9 cellular contexts compared by ENCODE assay signal in the genomic region with DNA sequence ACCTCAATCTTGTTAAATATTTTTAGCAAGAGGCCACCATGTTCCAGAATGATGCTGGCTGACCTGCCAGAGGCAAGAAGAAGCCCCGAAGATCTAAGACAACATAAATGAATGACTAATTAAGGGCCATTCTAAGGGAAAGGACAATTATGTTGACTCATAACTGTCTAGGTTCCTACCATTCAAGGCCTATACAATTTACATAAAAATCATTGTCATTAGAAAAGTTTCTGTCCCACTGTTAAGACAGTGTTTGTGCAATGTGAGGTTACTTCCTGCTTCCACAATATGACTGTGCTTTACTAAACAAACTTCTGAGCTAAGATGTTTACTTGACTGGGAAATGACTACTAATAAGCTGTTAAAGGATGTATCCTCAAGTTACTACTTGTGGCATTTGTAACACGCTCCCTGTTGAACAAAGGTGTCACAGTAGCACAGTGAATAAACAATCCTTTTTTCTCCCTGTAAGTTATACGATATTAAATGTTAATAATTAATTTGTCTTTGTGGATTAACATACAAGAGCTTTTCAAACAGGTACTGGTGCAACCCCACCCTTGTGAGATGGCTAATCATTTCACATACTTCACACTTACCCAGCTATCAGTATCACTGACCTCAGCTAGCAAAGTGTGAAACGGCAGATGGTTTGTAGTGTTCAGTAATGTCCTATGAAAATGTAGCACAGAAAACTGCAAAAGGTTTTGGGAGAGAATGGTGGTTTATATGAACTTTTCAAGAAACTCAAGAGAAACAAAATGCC.
DNase-seq lines count a peak whose midpoint lies in the region; ATAC-seq and TF ChIP-seq lines count a peak whose summit lies in the region.
"Had no signal": no experiment of that assay in that cellular context is flagged by ENCODE, and none has a peak within 500 bp of the region (broad histone marks: within the 10 kb centered on the region; RNA-seq: fewer than 3 reads in every experiment).

No MANE protein-coding gene starts in this region.

- no peak overlapping the region for H3K4me3 Mint-ChIP-seq in neural progenitor cell

- no peak overlapping the region for H3K4me3 ChIP-seq in SJSA1
- H3K4me3 ChIP-seq in neural progenitor cell = no peak overlapping the region
- no peak overlapping the region for H3K4me3 ChIP-seq in Peyer's patch
- H3K4me3 ChIP-seq in ovary = no peak overlapping the region
- H3K4me3 ChIP-seq in colonic mucosa = no peak overlapping the region

- H3K4me1 Mint-ChIP-seq in neural progenitor cell = peaks cover 42% of the 10 kb centered on the region

- WGBS in ovary, 3 donors = 85 to 89% (median 85%) methylated on average over 4 of the region's 4 CpGs

- H3K36me3 Mint-ChIP-seq in neural progenitor cell = peaks cover 4% of the 10 kb centered on the region

- H3K27ac ChIP-seq in SJSA1 (peak overlapping the region; percentile 58), neural progenitor cell (peak overlapping the region; percentile 14), Peyer's patch (peak overlapping the region in 1 of 4 donors; percentile 0), ovary (no peak overlapping the region), colonic mucosa (no peak overlapping the region)

- H3K9me3 ChIP-seq in SJSA1 (replicated peaks) (no peaks in the 10 kb centered on the region), neural progenitor cell (ENCODE audit: low read depth) (no peaks in the 10 kb centered on the region), Peyer's patch (no peaks in the 10 kb centered on the region), ovary (no peaks in the 10 kb centered on the region), colonic mucosa (no peaks in the 10 kb centered on the region)

- H3F3A ChIP-seq in neural progenitor cell (ENCODE audit: low read depth) = peaks cover 40% of the 10 kb centered on the region

- H3K36me3 ChIP-seq in SJSA1 = no peaks in the 10 kb centered on the region
- no peaks in the 10 kb centered on the region for H3K36me3 ChIP-seq in neural progenitor cell
- H3K36me3 ChIP-seq in Peyer's patch = no peaks in the 10 kb centered on the region
- H3K36me3 ChIP-seq in ovary = no peaks in the 10 kb centered on the region
- H3K36me3 ChIP-seq in colonic mucosa = no peaks in the 10 kb centered on the region

- H3K27me3 Mint-ChIP-seq in neural progenitor cell (ENCODE audit: insufficient read depth, low read depth) = no peaks in the 10 kb centered on the region

- H3K4me2 ChIP-seq in neural progenitor cell = no peak overlapping the region

- peaks cover 100% of the 10 kb centered on the region for H4K20me1 ChIP-seq in neural progenitor cell (ENCODE audit: low read depth)

- no peaks in the 10 kb centered on the region for H3K9me3 Mint-ChIP-seq in neural progenitor cell

- peak in 1 of 2 experiments; percentile 82 for DNase-seq in SJSA1 (ENCODE audit: low read depth in 1 of 2, low spot score in 2 of 2)
- no peak for DNase-seq in neural progenitor cell (ENCODE audit: low spot score)
- DNase-seq in SIG-M5 treated with dmso at 0.1 percent for 504 hours (lab: John Stamatoyannopoulos, UW; ENCODE audit: unreplicated experiment) = no peak
- DNase-seq in Peyer's patch = no peak
- no peak for DNase-seq in ovary
- DNase-seq in colonic mucosa = no peak
- DNase-seq: effector CD4-positive, alpha-beta T cell had no signal

- ATAC-seq in GM18909 (IDR thresholded peaks at IDR 0.05; ENCODE audit: poor library complexity, unreplicated experiment) (peak; percentile 73), HG02852 (IDR thresholded peaks at IDR 0.05; ENCODE audit: unreplicated experiment) (peak; percentile 48)

- no peak overlapping the region for H2AFZ ChIP-seq in neural progenitor cell (replicated peaks)

- TF ChIP-seq POLR2A in Peyer's patch (IDR thresholded peaks at IDR 0.05) (no peak), ovary (IDR thresholded peaks at IDR 0.05) (no peak)

- intact Hi-C loops in ovary (cut with DNase I) (no loop called here), colonic mucosa (cut with DNase I) (no loop called here)

- TF ChIP-seq CTCF in neural progenitor cell (IDR thresholded peaks at IDR 0.05) = no peak
- TF ChIP-seq CTCF in Peyer's patch (IDR thresholded peaks at IDR 0.05) = no peak
- no peak for TF ChIP-seq CTCF in ovary (IDR thresholded peaks at IDR 0.05)
- TF ChIP-seq CTCF in colonic mucosa (IDR thresholded peaks at IDR 0.05) = no peak

- no peaks in the 10 kb centered on the region for H3K27me3 ChIP-seq in SJSA1 (replicated peaks)
- no peaks in the 10 kb centered on the region for H3K27me3 ChIP-seq in neural progenitor cell
- no peaks in the 10 kb centered on the region for H3K27me3 ChIP-seq in Peyer's patch
- no peaks in the 10 kb centered on the region for H3K27me3 ChIP-seq in ovary
- no peaks in the 10 kb centered on the region for H3K27me3 ChIP-seq in colonic mucosa

- H3K4me1 ChIP-seq in SJSA1 (replicated peaks) = peaks cover 30% of the 10 kb centered on the region
- H3K4me1 ChIP-seq in neural progenitor cell = peaks cover 76% of the 10 kb centered on the region
- H3K4me1 ChIP-seq in Peyer's patch = peaks cover 0 to 9% (median 0%) of the 10 kb centered on the region in 4 donors
- no peaks in the 10 kb centered on the region for H3K4me1 ChIP-seq in ovary (ENCODE audit: insufficient read depth)
- H3K4me1 ChIP-seq in colonic mucosa = peaks cover 7% of the 10 kb centered on the region

- H3K9ac ChIP-seq in neural progenitor cell (no peak overlapping the region), colonic mucosa (ENCODE audit: low read depth in 2 of 2, low read length in 2 of 2) (no peak overlapping the region)

- peaks cover 99% of the 10 kb centered on the region for H3K79me2 ChIP-seq in neural progenitor cell (ENCODE audit: low read depth)

- no peak overlapping the region for H3K27ac Mint-ChIP-seq in neural progenitor cell

- no peak for TF ChIP-seq EP300 in ovary (IDR thresholded peaks at IDR 0.05)

Comparison
In these comparisons a context has a peak if more than half of its experiments do, and no peak if none do; other contexts are left out.
1. H3K27ac ChIP-seq: peak in SJSA1 (single experiment) and neural progenitor cell (single experiment); none in ovary (0 of 2) and colonic mucosa (single experiment).